In the genomic region with DNA sequence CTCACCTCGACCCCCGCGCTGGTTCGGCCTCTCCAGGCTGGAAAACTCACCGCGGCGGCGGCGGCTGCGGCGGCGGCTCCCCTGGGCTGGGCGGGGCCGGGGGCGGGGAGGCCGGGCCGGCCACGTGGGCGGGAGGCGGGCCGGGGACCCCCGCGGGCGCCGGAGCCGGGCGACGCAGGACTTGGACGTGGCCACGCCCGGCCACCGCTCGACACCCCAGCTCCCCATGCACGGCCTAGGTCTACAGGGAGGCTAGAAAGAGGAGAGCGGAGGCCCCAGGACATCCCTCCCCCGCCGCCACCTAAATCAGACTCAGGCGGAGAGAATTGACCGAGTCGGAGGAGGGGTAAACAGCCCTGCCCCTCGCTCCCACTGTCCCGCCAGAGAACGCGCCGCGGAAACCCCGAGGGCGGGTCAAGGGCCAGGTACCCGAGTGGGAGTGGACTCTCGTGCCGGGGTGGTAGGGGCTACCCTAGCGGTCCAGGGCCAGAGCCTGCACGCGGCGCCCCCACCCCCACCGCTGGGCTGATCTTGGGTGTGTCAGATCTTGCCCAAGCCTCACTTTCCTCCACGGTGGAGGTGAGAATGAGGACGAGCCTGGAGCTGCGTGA, we compare ENCODE assay signal across 8 cellular contexts.
DNase-seq lines count a peak whose midpoint lies in the region; ATAC-seq and TF ChIP-seq lines count a peak whose summit lies in the region.

No MANE protein-coding gene starts in this region.

- H3K4me1 Mint-ChIP-seq in activated naive CD8-positive, alpha-beta T cell treated with anti-CD3 and anti-CD28 coated beads, Interleukin-2, amount 50 U/mL, for 24 hours, result peaks cover 4% of the 10 kb centered on the region

- no peaks in the 10 kb centered on the region for H4K20me1 ChIP-seq in KMS-11 (ENCODE audit: insufficient read depth)

- H3K27me3 Mint-ChIP-seq in activated naive CD8-positive, alpha-beta T cell treated with anti-CD3 and anti-CD28 coated beads, Interleukin-2, amount 50 U/mL, for 24 hours, result peaks cover 59% of the 10 kb centered on the region

- H3K27ac ChIP-seq in KMS-11, result no peak overlapping the region
- no peak overlapping the region for H3K27ac ChIP-seq in iPS-18a (ENCODE audit: low read length)

- H3K36me3 ChIP-seq in ES-I3 (ENCODE audit: insufficient read depth, low read length) (0 out of 2 replicates have a peak, but pooled peaks cover 2% of the 10 kb centered on the region), KMS-11 (ENCODE audit: insufficient read depth) (no peaks in the 10 kb centered on the region), iPS-18a (ENCODE audit: control insufficient read depth, low read depth, low read length) (no peaks in the 10 kb centered on the region)

- H3K79me2 ChIP-seq in KMS-11 (ENCODE audit: insufficient read depth, low read depth), result no peaks in the 10 kb centered on the region

- H3K9ac ChIP-seq in ES-I3 (ENCODE audit: low read depth, low read length) (peak overlapping the region; percentile 90), KMS-11 (peak overlapping the region; percentile 42; the same call in 1 of the 2 replicates), iPS-18a (ENCODE audit: low read length) (peak overlapping the region; percentile 56)

- no peak for TF ChIP-seq CTCF in KMS-11 (conservative IDR thresholded peaks at IDR 0.05; ENCODE audit: low read depth, low read length)

- H3K4me3 ChIP-seq in KMS-11 (IDR thresholded peaks at IDR 0.05; ENCODE audit: insufficient read depth, low read depth, low read length) (peak overlapping the region; percentile 73), iPS-18a (ENCODE audit: low read length) (peak overlapping the region; percentile 85), skeletal muscle cell (ENCODE audit: low read depth, low read length) (peak overlapping the region; percentile 69)

- H3K9me3 Mint-ChIP-seq in activated naive CD8-positive, alpha-beta T cell treated with anti-CD3 and anti-CD28 coated beads, Interleukin-2, amount 50 U/mL, for 24 hours, result no peaks in the 10 kb centered on the region

- H3K27me3 ChIP-seq in KMS-11 (ENCODE audit: insufficient read depth, low read depth), result no peaks in the 10 kb centered on the region
- peaks cover 32% of the 10 kb centered on the region for H3K27me3 ChIP-seq in iPS-18a (ENCODE audit: control insufficient read depth, insufficient read depth, low read length)

- H3K36me3 Mint-ChIP-seq in activated naive CD8-positive, alpha-beta T cell treated with anti-CD3 and anti-CD28 coated beads, Interleukin-2, amount 50 U/mL, for 24 hours (ENCODE audit: low read depth), result no peaks in the 10 kb centered on the region

- H3K9me3 ChIP-seq in ES-I3 (ENCODE audit: control insufficient read depth, insufficient read depth, low read length) (no peaks in the 10 kb centered on the region), iPS-18a (ENCODE audit: control insufficient read depth, low read depth, low read length) (no peaks in the 10 kb centered on the region)

- H3K4me2 ChIP-seq in KMS-11, result 0 out of 2 replicates have a peak overlapping the region, but pooled peaks have one; percentile 60

- no peak overlapping the region for H3K27ac Mint-ChIP-seq in activated naive CD8-positive, alpha-beta T cell treated with anti-CD3 and anti-CD28 coated beads, Interleukin-2, amount 50 U/mL, for 24 hours

- peak; percentile 16 for DNase-seq in activated naive CD8-positive, alpha-beta T cell treated with anti-CD3 and anti-CD28 coated beads, Interleukin-2, amount 50 U/mL, for 24 hours
- no peak for DNase-seq in skeletal muscle cell (ENCODE audit: low read depth)
- no peak for DNase-seq in KG1 (lab: John Stamatoyannopoulos, UW)

- ATAC-seq in activated naive CD8-positive, alpha-beta T cell treated with anti-CD3 and anti-CD28 coated beads, Interleukin-2, amount 50 U/mL, for 24 hours, result peak; percentile 31
- ATAC-seq in HG03159 (IDR thresholded peaks at IDR 0.05; ENCODE audit: unreplicated experiment) (no peak), GM21717 (IDR thresholded peaks at IDR 0.05; ENCODE audit: unreplicated experiment) (no peak)

- no peaks in the 10 kb centered on the region; the same call in 1 of the 2 replicates for H3K4me1 ChIP-seq in ES-I3 (ENCODE audit: insufficient read depth, low read length)
- no peaks in the 10 kb centered on the region for H3K4me1 ChIP-seq in KMS-11 (ENCODE audit: low read depth, poor library complexity, severe bottlenecking)
- no peaks in the 10 kb centered on the region for H3K4me1 ChIP-seq in iPS-18a (ENCODE audit: control insufficient read depth, low read depth, low read length)

- peak overlapping the region; percentile 69 for H2AFZ ChIP-seq in KMS-11 (ENCODE audit: low read depth)

- H3K4me3 Mint-ChIP-seq in activated naive CD8-positive, alpha-beta T cell treated with anti-CD3 and anti-CD28 coated beads, Interleukin-2, amount 50 U/mL, for 24 hours, result peak overlapping the region; percentile 63
